Comparison of ENCODE assay signal across 25 cellular contexts in genomic region chr12:64568313-64568712, GRCh38. TPM values are rescaled to one million over a fixed set of nuclear protein-coding genes. Genes with fewer than 3 reads are reported as not detected.
DNase-seq lines count a peak whose midpoint lies in the region; ATAC-seq, FAIRE-seq and TF ChIP-seq lines count a peak whose summit lies in the region.
"Had no signal": no experiment of that assay in that cellular context is flagged by ENCODE, and none has a peak within 500 bp of the region (broad histone marks: within the 10 kb centered on the region; RNA-seq: fewer than 3 reads in every experiment).

No MANE protein-coding gene starts in this region.

- H3K4me3 Mint-ChIP-seq in central memory CD8-positive, alpha-beta T cell: peak overlapping the region; percentile 10
- H3K4me3 Mint-ChIP-seq: activated CD4-positive, alpha-beta memory T cell treated with anti-CD3 and anti-CD28 coated beads, Interleukin-2, amount 10 ng/mL, durations not matched to agents 7 days and 5 days; activated naive CD8-positive, alpha-beta T cell treated with anti-CD3 and anti-CD28 coated beads, Interleukin-2, amount 10 ng/mL, durations not matched to agents 7 days and 5 days; CD8-positive, alpha-beta T cell; stimulated activated naive CD8-positive, alpha-beta T cell treated with anti-CD3 and anti-CD28 coated beads, Interleukin-15, amount 100 ng/mL, for 72 hours had no signal

- TF ChIP-seq CTCF in transverse colon (IDR thresholded peaks at IDR 0.05): no peak

- H3K27me3 ChIP-seq in right cardiac atrium (ENCODE audit: control insufficient read depth, insufficient read depth) (no peaks in the 10 kb centered on the region), transverse colon (no peaks in the 10 kb centered on the region), small intestine (ENCODE audit: control insufficient read depth in 2 of 2, insufficient read depth in 2 of 2, low read length in 2 of 2) (no peaks in the 10 kb centered on the region)
- H3K27me3 ChIP-seq: pancreas, Peyer's patch, SJCRH30, tibial artery had no signal

- no peaks in the 10 kb centered on the region for H3K4me1 Mint-ChIP-seq in central memory CD8-positive, alpha-beta T cell

- ATAC-seq in right cardiac atrium: peak; percentile 32 to 51
- no peak for ATAC-seq in Right ventricle myocardium inferior
- no peak for ATAC-seq in central memory CD8-positive, alpha-beta T cell (replicated peaks; ENCODE audit: extremely low read depth, poor library complexity, severe bottlenecking)
- ATAC-seq: CD8-positive, alpha-beta T cell; stimulated activated naive CD8-positive, alpha-beta T cell treated with anti-CD3 and anti-CD28 coated beads, Interleukin-15, amount 100 ng/mL, for 72 hours had no signal

- peaks cover 4% of the 10 kb centered on the region for H3K4me1 ChIP-seq in right cardiac atrium (ENCODE audit: control insufficient read depth, insufficient read depth, low read length)
- peaks cover 12 to 35% (median 16%) of the 10 kb centered on the region in 4 donors for H3K4me1 ChIP-seq in transverse colon
- peaks cover 4 to 7% of the 10 kb centered on the region in 2 donors for H3K4me1 ChIP-seq in small intestine (ENCODE audit: control insufficient read depth in 2 of 2, insufficient read depth in 1 of 2, low read depth in 1 of 2, low read length in 1 of 2)
- H3K4me1 ChIP-seq: pancreas had no signal

- WGBS in right cardiac atrium: 62% methylated on average over 5 of the region's 5 CpGs
- 45 to 51% methylated on average over 2 to 5 of the region's 5 CpGs for WGBS in transverse colon (ENCODE audit: low coverage in 1 of 2), 2 donors
- 58 to 64% (median 59%) methylated on average over 5 of the region's 5 CpGs for WGBS in small intestine, 3 donors

- no peak overlapping the region for H3K27ac Mint-ChIP-seq in central memory CD8-positive, alpha-beta T cell (ENCODE audit: low read depth)
- H3K27ac Mint-ChIP-seq: activated CD4-positive, alpha-beta memory T cell treated with anti-CD3 and anti-CD28 coated beads, Interleukin-2, amount 10 ng/mL, durations not matched to agents 7 days and 5 days; activated naive CD8-positive, alpha-beta T cell treated with anti-CD3 and anti-CD28 coated beads, Interleukin-2, amount 10 ng/mL, durations not matched to agents 7 days and 5 days; CD8-positive, alpha-beta T cell; stimulated activated naive CD8-positive, alpha-beta T cell treated with anti-CD3 and anti-CD28 coated beads, Interleukin-15, amount 100 ng/mL, for 72 hours had no signal

- intact Hi-C loops in right cardiac atrium (cut with DNase I) (no loop called here), Right ventricle myocardium inferior (cut with DNase I) (loop anchor here (5.0 kb wide), 1 partner anchor 44 kb away; the partner anchor contains the start of gene RASSF3), transverse colon (cut with DNase I; ENCODE audit: low total_unique reads) (no loop called here)

- in situ Hi-C loops in transverse colon (cut with MboI; ENCODE audit: low pct_ligation_motif_present in 1 of 4, low pct_unique_long_range_greater_than_20kb in 1 of 4, low sequenced_read_pairs in 3 of 4): no loop called here

- FAIRE-seq in small intestine (lab: Jason Lieb, UNC): no peak
- FAIRE-seq: astrocyte, pancreas had no signal

- H3K9me3 ChIP-seq in right cardiac atrium (ENCODE audit: control insufficient read depth, low read length) (no peaks in the 10 kb centered on the region), transverse colon (no peaks in the 10 kb centered on the region), small intestine (ENCODE audit: control insufficient read depth, low read depth) (no peaks in the 10 kb centered on the region)
- H3K9me3 ChIP-seq: pancreas, Peyer's patch, SJCRH30, tibial artery had no signal

- DNase-seq in right cardiac atrium (no peak), Right ventricle myocardium inferior (ENCODE audit: missing footprints) (no peak), NCI-H146 treated with DMSO at 0.1 percent for 48 hours (lab: John Stamatoyannopoulos, UW; ENCODE audit: unreplicated experiment) (peak; percentile 55), transverse colon (peak; percentile 48), NCI-H526 (lab: John Stamatoyannopoulos, UW) (no peak), small intestine (no peak), SK-N-DZ (ENCODE audit: low spot score) (no peak)
- no peak for DNase-seq in central memory CD8-positive, alpha-beta T cell (ENCODE audit: low spot score in 2 of 2)
- DNase-seq: activated CD4-positive, alpha-beta memory T cell treated with anti-CD3 and anti-CD28 coated beads, Interleukin-2, amount 10 ng/mL, durations not matched to agents 7 days and 5 days; activated CD4-positive, CD25-positive, alpha-beta regulatory T cell; activated effector memory CD4-positive, alpha-beta T cell treated with Interleukin-2 at 50 U/mL for 16 hours; activated naive CD8-positive, alpha-beta T cell treated with anti-CD3 and anti-CD28 coated beads, Interleukin-2, amount 10 ng/mL, durations not matched to agents 7 days and 5 days; CD8-positive, alpha-beta T cell; DMS53; effector CD8-positive, alpha-beta T cell; GDM1; GOT3; MM.1S; NCI-H1436; pancreas; Peyer's patch; stimulated activated naive CD8-positive, alpha-beta T cell treated with anti-CD3 and anti-CD28 coated beads, Interleukin-15, amount 100 ng/mL, for 72 hours; tibial artery had no signal

- H3K36me3 Mint-ChIP-seq in central memory CD8-positive, alpha-beta T cell (ENCODE audit: insufficient read depth): no peaks in the 10 kb centered on the region
- H3K36me3 Mint-ChIP-seq: activated naive CD8-positive, alpha-beta T cell treated with anti-CD3 and anti-CD28 coated beads, Interleukin-2, amount 10 ng/mL, durations not matched to agents 7 days and 5 days; CD8-positive, alpha-beta T cell had no signal

- H3K27ac ChIP-seq in right cardiac atrium (ENCODE audit: low read length) (no peak overlapping the region), transverse colon (no peak overlapping the region), small intestine (ENCODE audit: low read depth in 1 of 2, low read length in 1 of 2) (no peak overlapping the region)
- H3K27ac ChIP-seq: pancreas, Peyer's patch, tibial artery had no signal

- TF ChIP-seq EP300 in transverse colon (IDR thresholded peaks at IDR 0.05; ENCODE audit: low read depth): no peak

- H3K36me3 ChIP-seq in transverse colon: no peaks in the 10 kb centered on the region
- H3K36me3 ChIP-seq in small intestine (ENCODE audit: control insufficient read depth in 2 of 2, insufficient read depth in 2 of 2, low read length in 2 of 2): no peaks in the 10 kb centered on the region
- H3K36me3 ChIP-seq: pancreas, Peyer's patch, SJCRH30, tibial artery had no signal

- no peaks in the 10 kb centered on the region for H3K27me3 Mint-ChIP-seq in central memory CD8-positive, alpha-beta T cell
- H3K27me3 Mint-ChIP-seq: activated CD4-positive, alpha-beta memory T cell treated with anti-CD3 and anti-CD28 coated beads, Interleukin-2, amount 10 ng/mL, durations not matched to agents 7 days and 5 days; activated naive CD8-positive, alpha-beta T cell treated with anti-CD3 and anti-CD28 coated beads, Interleukin-2, amount 10 ng/mL, durations not matched to agents 7 days and 5 days; stimulated activated naive CD8-positive, alpha-beta T cell treated with anti-CD3 and anti-CD28 coated beads, Interleukin-15, amount 100 ng/mL, for 72 hours had no signal

- no peak for TF ChIP-seq POLR2A in transverse colon (IDR thresholded peaks at IDR 0.05)

- H3K4me3 ChIP-seq in right cardiac atrium (ENCODE audit: low read length) (no peak overlapping the region), transverse colon (no peak overlapping the region), small intestine (ENCODE audit: low read depth in 1 of 2, low read length in 2 of 2) (no peak overlapping the region)
- H3K4me3 ChIP-seq: pancreas, Peyer's patch, SJCRH30, tibial artery had no signal

- no peaks in the 10 kb centered on the region for H3K9me3 Mint-ChIP-seq in central memory CD8-positive, alpha-beta T cell
- H3K9me3 Mint-ChIP-seq: activated naive CD8-positive, alpha-beta T cell treated with anti-CD3 and anti-CD28 coated beads, Interleukin-2, amount 10 ng/mL, durations not matched to agents 7 days and 5 days; CD8-positive, alpha-beta T cell; stimulated activated naive CD8-positive, alpha-beta T cell treated with anti-CD3 and anti-CD28 coated beads, Interleukin-15, amount 100 ng/mL, for 72 hours had no signal

RNA-seq across cellular contexts. Expression of gene RASSF3, which starts 42.0 kb away (rescaled TPM):
- total RNA-seq in right cardiac atrium: 100 to 1,000 TPM; 111 to 154 (median 122) TPM
- polyA plus RNA-seq in right cardiac atrium: 44.6 TPM
- total RNA-seq in Right ventricle myocardium inferior: 123 TPM
- 10 to 100 TPM; 41.6 to 83.2 (median 62.5) TPM for total RNA-seq in transverse colon
- polyA plus RNA-seq in small intestine: 10 to 100 TPM; 21.6 to 23.3 (median 22.2) TPM
- 6.0 and 8.5 TPM in 2 replicates for polyA plus RNA-seq in SK-N-DZ (2014; cell fraction: cytosol; rRNA removed)
- 4.2 and 6.1 TPM in 2 replicates for polyA plus RNA-seq in SK-N-DZ (2014; cell fraction: nucleus; rRNA removed)

Comparison
In these comparisons a context has a peak if more than half of its experiments do, and no peak if none do; other contexts are left out.
1. ATAC-seq: peak in right cardiac atrium (2 of 2); none in Right ventricle myocardium inferior (single experiment) and central memory CD8-positive, alpha-beta T cell (single experiment).
2. DNase-seq: peak in NCI-H146 treated with DMSO at 0.1 percent for 48 hours (single experiment) and transverse colon (single experiment); none in right cardiac atrium (0 of 3), Right ventricle myocardium inferior (single experiment), central memory CD8-positive, alpha-beta T cell (0 of 2), NCI-H526 (0 of 2), small intestine (single experiment) and SK-N-DZ (single experiment).